Comparison of ENCODE assay signal across 9 cellular contexts in the genomic region with DNA sequence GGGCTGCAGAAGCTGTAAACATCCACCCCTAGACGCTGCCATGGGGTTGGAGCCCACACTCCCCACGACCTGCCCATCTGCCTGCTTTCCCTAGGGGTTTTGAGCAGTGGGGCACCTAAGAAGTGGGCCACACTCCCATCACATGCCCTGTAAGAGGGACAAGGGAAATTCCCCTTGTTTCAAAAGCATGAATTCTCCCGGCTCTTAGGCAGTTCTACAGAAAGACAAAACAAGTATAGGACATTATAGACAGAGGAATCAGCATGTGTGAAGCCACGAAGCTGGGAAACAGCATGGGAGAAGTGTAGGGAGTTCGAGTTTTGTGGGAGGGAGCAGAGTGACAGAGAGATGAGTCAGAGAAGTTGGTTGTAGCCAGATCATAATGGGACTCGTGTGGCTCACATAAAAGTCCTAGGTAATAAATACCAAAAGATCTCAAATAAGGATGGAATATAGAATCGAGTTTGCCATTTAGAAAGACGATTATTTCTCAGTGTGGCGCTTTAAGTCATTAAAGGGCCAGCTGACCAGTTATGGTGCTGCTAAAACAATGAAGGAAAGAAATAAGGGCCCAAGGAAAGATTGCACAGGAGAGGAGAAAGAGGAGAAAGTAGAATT. TPM values are rescaled to one million over a fixed set of nuclear protein-coding genes. Genes with fewer than 3 reads are reported as not detected.
DNase-seq lines count a peak whose midpoint lies in the region; ATAC-seq, FAIRE-seq and TF ChIP-seq lines count a peak whose summit lies in the region.
"Had no signal": no experiment of that assay in that cellular context is flagged by ENCODE, and none has a peak within 500 bp of the region (broad histone marks: within the 10 kb centered on the region; RNA-seq: fewer than 3 reads in every experiment).

No MANE protein-coding gene starts in this region.

- TF ChIP-seq CTCF in K562 (IDR thresholded peaks at IDR 0.05 in 2 of 3, conservative IDR thresholded peaks at IDR 0.05 in 1 of 3; ENCODE audit: insufficient read depth in 2 of 3, low read depth in 1 of 3, low read length in 3 of 3) (no peak), GM13976 (IDR thresholded peaks at IDR 0.05; ENCODE audit: borderline replicate concordance, control extremely low read depth, extremely low read depth, insufficient read depth, missing control alignments) (no peak)

- H3K27me3 ChIP-seq in HUES64 (ENCODE audit: insufficient read depth, low read length) (no peaks in the 10 kb centered on the region), K562 (ENCODE audit: control insufficient read depth in 2 of 2, insufficient read depth in 2 of 2, low read length in 2 of 2) (no peaks in the 10 kb centered on the region)

- no peak for TF ChIP-seq POLR2A in K562 (conservative IDR thresholded peaks at IDR 0.05)

- 0 out of 2 replicates have a peak overlapping the region, but pooled peaks have one; percentile 14 for H3K9ac ChIP-seq in HUES64 (ENCODE audit: low read depth, low read length)
- peak overlapping the region; percentile 70 to 81; a peak in 3 of 4 replicates for H3K9ac ChIP-seq in K562 (ENCODE audit: insufficient read depth in 1 of 2, low read depth in 2 of 2, low read length in 2 of 2)

- in situ Hi-C loops in K562 (cut with MboI): no loop called here
- in situ Hi-C loops in GM13976 (cut with MboI; ENCODE audit: low sequenced_read_pairs, unreplicated experiment): no loop called here

- H2AFZ ChIP-seq in K562 (ENCODE audit: low read depth, low read length): peak overlapping the region; percentile 88

- WGBS in HUES64: 38% methylated on average over 9 of the region's 9 CpGs
- WGBS in K562 (ENCODE audit: insufficient coverage, low coverage, missing lambda C conversion rate): 2% methylated on average over 9 of the region's 9 CpGs

- no peaks in the 10 kb centered on the region for H4K20me1 ChIP-seq in K562 (replicated peaks; ENCODE audit: control insufficient read depth, insufficient read depth, low read length)

- TF ChIP-seq EP300 in K562 (IDR thresholded peaks at IDR 0.05; ENCODE audit: low read length): no peak

- FAIRE-seq in K562 (lab: Jason Lieb, UNC): peak; percentile 90

- peak overlapping the region; percentile 72 for H3K27ac ChIP-seq in HUES64 (ENCODE audit: low read depth, low read length)
- H3K27ac ChIP-seq in K562 (ENCODE audit: extremely low read depth, low read depth, low read length): peak overlapping the region; percentile 85

- CTCF ChIA-PET in K562 (lab: Yijun Ruan, JAX; ENCODE audit: low intra/inter-chr PET ratio): no interaction called here

- peak; percentile 90 for DNase-seq in COLO829 (ENCODE audit: low spot score)
- peak; percentile 29 to 74 (median 52) for DNase-seq in K562 (ENCODE audit: extremely low read depth in 1 of 4, low spot score in 3 of 4)
- DNase-seq in lung microvascular endothelial cell (ENCODE audit: low read depth in 2 of 2): peak; percentile 51 to 67
- DNase-seq in GM13976 (ENCODE audit: low spot score): no peak
- DNase-seq in SKM-1 (lab: John Stamatoyannopoulos, UW; ENCODE audit: unreplicated experiment): no peak
- no peak for DNase-seq in effector CD8-positive, alpha-beta T cell (lab: John Stamatoyannopoulos, UW)
- DNase-seq: NCI-H1092 treated with DMSO at 0.1 percent for 48 hours had no signal

- H3K36me3 ChIP-seq in HUES64 (ENCODE audit: insufficient read depth, low read length): no peaks in the 10 kb centered on the region
- H3K36me3 ChIP-seq in K562 (ENCODE audit: control insufficient read depth, insufficient read depth, low read length): peaks cover under 1% of the 10 kb centered on the region; the same call in 2 of the 3 replicates

- no peak overlapping the region for H3K4me3 ChIP-seq in HUES64 (ENCODE audit: low read length)
- H3K4me3 ChIP-seq in K562: no peak overlapping the region

- intact Hi-C loops in K562 (cut with micrococcal nuclease): loop anchor here (5.0 kb wide), 1 partner anchor 102 kb away; a partner anchor contains a TSS

- H3K4me2 ChIP-seq in K562 (ENCODE audit: insufficient read depth, low read length): peak overlapping the region; percentile 66

- no peaks in the 10 kb centered on the region for H3K9me3 ChIP-seq in HUES64 (ENCODE audit: insufficient read depth, low read depth, low read length)
- no peaks in the 10 kb centered on the region for H3K9me3 ChIP-seq in K562 (replicated peaks; ENCODE audit: control insufficient read depth, insufficient read depth, low read depth, low read length)

- POLR2A ChIA-PET in K562 (lab: Yijun Ruan, JAX): interaction anchor here (1.1 to 1.6 kb wide), 2 partner anchors 99 to 103 kb away, joined by 3 to 6 read pairs; no protein-coding TSS in a partner anchor

- no peak for TF ChIP-seq RAD21 in K562 (CRISPR knock-in tag; conservative IDR thresholded peaks at IDR 0.05 in 1 of 2, IDR thresholded peaks at IDR 0.05 in 1 of 2)

- peaks cover 10% of the 10 kb centered on the region for H3K79me2 ChIP-seq in K562 (ENCODE audit: control insufficient read depth, insufficient read depth, low read length)

- H3K4me1 ChIP-seq in HUES64 (ENCODE audit: insufficient read depth, low read length) (peaks cover 16% of the 10 kb centered on the region; the same call in 1 of the 2 replicates), K562 (replicated peaks in 1 of 2; ENCODE audit: control insufficient read depth in 2 of 2, insufficient read depth in 2 of 2, low read length in 2 of 2) (peaks cover 13 to 18% of the 10 kb centered on the region in 2 experiments)

- no peaks in the 10 kb centered on the region for H3K9me1 ChIP-seq in K562 (ENCODE audit: control insufficient read depth, insufficient read depth, low read length)

- peak; percentile 88 for ATAC-seq in K562
- ATAC-seq in GM21619 (IDR thresholded peaks at IDR 0.05; ENCODE audit: unreplicated experiment): no peak

- no TSS peak for BruUV-seq in K562 (replicated peaks; lab: Mats Ljungman, UMichigan)

TF ChIP-seq in K562, 482 proteins besides CTCF, POLR2A, EP300 and RAD21 (continues in another document):
- TF ChIP-seq ZKSCAN8 (CRISPR knock-in tag; IDR thresholded peaks at IDR 0.05): 0 out of 2 replicates have a peak, but pooled peaks have one; percentile 50
- TF ChIP-seq, protein P1, sequence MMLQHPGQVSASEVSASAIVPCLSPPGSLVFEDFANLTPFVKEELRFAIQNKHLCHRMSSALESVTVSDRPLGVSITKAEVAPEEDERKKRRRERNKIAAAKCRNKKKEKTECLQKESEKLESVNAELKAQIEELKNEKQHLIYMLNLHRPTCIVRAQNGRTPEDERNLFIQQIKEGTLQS (IDR thresholded peaks at IDR 0.05): peak; percentile 83
- TF ChIP-seq, protein P1 (CRISPR knock-in tag; conservative IDR thresholded peaks at IDR 0.05): no peak
- TF ChIP-seq ARID1B (IDR thresholded peaks at IDR 0.05): peak; percentile 44
- TF ChIP-seq LEF1 (IDR thresholded peaks at IDR 0.05): 0 out of 2 replicates have a peak, but pooled peaks have one; percentile 14
- peak in 1 of 2 experiments; percentile 40; a peak in 1 of 4 replicates for TF ChIP-seq HDAC1 (IDR thresholded peaks at IDR 0.05)

RNA-seq across cellular contexts. Expression of a gene that starts 23.9 kb away (rescaled TPM):
- 35.9 TPM for polyA plus RNA-seq in HUES64 (2013, experiment 1 of 2)
- polyA plus RNA-seq in HUES64 (2013, experiment 2 of 2): 45.3 TPM
- 16.2 and 19.7 TPM in 2 replicates for total RNA-seq in K562 (2011; cell fraction: chromatin; rRNA removed; ENCODE audit: low replicate concordance)
- total RNA-seq in K562 (2011; cell fraction: nucleolus; rRNA removed): 11.2 and 12.5 TPM in 2 replicates
- 18.0 and 23.3 TPM in 2 replicates for total RNA-seq in K562 (2011; cell fraction: nucleoplasm; rRNA removed)
- total RNA-seq in K562 (2014; rRNA removed): 37.3 and 43.7 TPM in 2 replicates
- total RNA-seq in K562 (2014; rRNA removed; fragmentation: Illumina TruSeq; extraction: Trizol): 60.8 and 64.4 TPM in 2 replicates
- total RNA-seq in K562 (2015; rRNA removed; fragmentation: Illumina TruSeq; extraction: Trizol): 56.9 and 59.7 TPM in 2 replicates
- 59.8 and 63.9 TPM in 2 replicates for total RNA-seq in K562 (2021)
- polyA plus RNA-seq in K562 (2011; rRNA removed): 55.2 and 67.3 TPM in 2 replicates
- polyA plus RNA-seq in K562 (2011; cell fraction: cytosol; rRNA removed): 34.2 and 35.9 TPM in 2 replicates
- polyA plus RNA-seq in K562 (2011; cell fraction: nucleus; rRNA removed): 9.4 and 13.6 TPM in 2 replicates
- polyA plus RNA-seq in K562 (2012): 78.6 and 89.2 TPM in 2 replicates
- polyA plus RNA-seq in K562 (2014; fragmentation: Illumina TruSeq; extraction: Trizol): 62.9 and 72.0 TPM in 2 replicates
- 10 to 100 TPM; 46.5 to 76.4 TPM for polyA plus RNA-seq in K562 (2014; fragmentation: Nextera tagmentation; extraction: Ambion mirVana)
- polyA plus RNA-seq in K562 (2014; rRNA removed): 58.9 and 63.6 TPM in 2 replicates
- polyA minus RNA-seq in K562 (2011; rRNA and poly(A)+ RNA removed): 30.1 and 34.1 TPM in 2 replicates
- 4.8 and 11.5 TPM in 2 replicates for polyA minus RNA-seq in K562 (2011; cell fraction: cytosol; rRNA and poly(A)+ RNA removed)
- 6.3 and 8.2 TPM in 2 replicates for polyA minus RNA-seq in K562 (2011; cell fraction: nucleus; rRNA and poly(A)+ RNA removed)
- 4.4 and 4.6 TPM in 2 replicates for total RNA-seq in lung microvascular endothelial cell

RNA-seq across cellular contexts. Expression of a gene that starts 24.0 kb away (rescaled TPM):
- 0.55 TPM for polyA plus RNA-seq in HUES64 (2013, experiment 1 of 2)
- not detected for polyA plus RNA-seq in HUES64 (2013, experiment 2 of 2)
- total RNA-seq in K562 (2011; cell fraction: chromatin; rRNA removed; ENCODE audit: low replicate concordance): not detected in 2 replicates
- total RNA-seq in K562 (2011; cell fraction: nucleolus; rRNA removed): not detected in 2 replicates
- total RNA-seq in K562 (2011; cell fraction: nucleoplasm; rRNA removed): not detected in 2 replicates
- total RNA-seq in K562 (2014; rRNA removed) (0.12 and 0.27 TPM in 2 replicates), K562 (2014; rRNA removed; fragmentation: Illumina TruSeq; extraction: Trizol) (0.13 and 0.15 TPM in 2 replicates), K562 (2015; rRNA removed; fragmentation: Illumina TruSeq; extraction: Trizol) (0.25 TPM in 1 of 2 replicates, not detected in the other), K562 (2021) (0.25 TPM in 1 of 2 replicates, not detected in the other), lung microvascular endothelial cell (not detected in 2 replicates)
- polyA plus RNA-seq in K562 (2011; rRNA removed) (0.11 and 0.17 TPM in 2 replicates), K562 (2014; fragmentation: Illumina TruSeq; extraction: Trizol) (not detected in 2 replicates), K562 (2014; fragmentation: Nextera tagmentation; extraction: Ambion mirVana) (under 1 TPM; 0.10 to 0.13 TPM), K562 (2014; rRNA removed) (0.26 TPM in 1 of 2 replicates, not detected in the other)
- polyA plus RNA-seq in K562 (2011; cell fraction: cytosol; rRNA removed): 0.12 TPM in 1 of 2 replicates, not detected in the other
- polyA plus RNA-seq in K562 (2011; cell fraction: nucleus; rRNA removed): not detected in 2 replicates
- 0.08 TPM in 1 of 2 replicates, not detected in the other for polyA plus RNA-seq in K562 (2012)
- polyA minus RNA-seq in K562 (2011; rRNA and poly(A)+ RNA removed): 0.11 TPM in 1 of 2 replicates, not detected in the other
- not detected in 2 replicates for polyA minus RNA-seq in K562 (2011; cell fraction: cytosol; rRNA and poly(A)+ RNA removed)
- polyA minus RNA-seq in K562 (2011; cell fraction: nucleus; rRNA and poly(A)+ RNA removed): not detected in 2 replicates

Comparison
In these comparisons a context has a peak if more than half of its experiments do, and no peak if none do; other contexts are left out.
1. DNase-seq: peak in COLO829 (single experiment), K562 (4 of 4) and lung microvascular endothelial cell (2 of 2); none in GM13976 (single experiment), SKM-1 (single experiment) and effector CD8-positive, alpha-beta T cell (single experiment).